33 cellular contexts compared by ENCODE assay signal in genomic region chr17:53818894-53819293, GRCh38. TPM values are rescaled to one million over a fixed set of nuclear protein-coding genes. Genes with fewer than 3 reads are reported as not detected.
"Had no signal": no experiment of that assay in that cellular context is flagged by ENCODE, and none has a peak within 500 bp of the region (broad histone marks: within the 10 kb centered on the region; RNA-seq: fewer than 3 reads in every experiment).

No MANE protein-coding gene starts in this region.

- H3K36me3 ChIP-seq: left ventricle myocardium inferior, ovary, spleen, tibial nerve, uterus had no signal

- H3K27ac ChIP-seq: left ventricle myocardium inferior, ovary, spleen, tibial nerve, uterus had no signal

- H3K4me3 Mint-ChIP-seq: immature natural killer cell; mesothelial cell of epicardium; naive B cell; natural killer cell; nephron progenitor cell; stimulated activated memory B cell treated with anti-CD40 and anti-IgM and Interleukin-4, amounts not matched to agents 10 μg/mL and 1 μg/mL and 100 μg/mL, for 72 hours; stimulated activated naive CD8-positive, alpha-beta T cell treated with anti-CD3 and anti-CD28 coated beads, Interleukin-15, amount 100 ng/mL, for 72 hours; type B pancreatic cell had no signal

- H3K27ac Mint-ChIP-seq: immature natural killer cell; mesothelial cell of epicardium; naive B cell; natural killer cell; nephron progenitor cell; progenitor cell of endocrine pancreas; stimulated activated memory B cell treated with anti-CD40 and anti-IgM and Interleukin-4, amounts not matched to agents 10 μg/mL and 1 μg/mL and 100 μg/mL, for 72 hours; stimulated activated naive CD8-positive, alpha-beta T cell treated with anti-CD3 and anti-CD28 coated beads, Interleukin-15, amount 100 ng/mL, for 72 hours; type B pancreatic cell had no signal

- H3K9me3 ChIP-seq: left ventricle myocardium inferior, ovary, tibial nerve, uterus had no signal

- H3K4me1 Mint-ChIP-seq: immature natural killer cell; naive B cell; natural killer cell; stimulated activated memory B cell treated with anti-CD40 and anti-IgM and Interleukin-4, amounts not matched to agents 10 μg/mL and 1 μg/mL and 100 μg/mL, for 72 hours; stimulated activated naive CD8-positive, alpha-beta T cell treated with anti-CD3 and anti-CD28 coated beads, Interleukin-15, amount 100 ng/mL, for 72 hours had no signal

- H3K36me3 Mint-ChIP-seq: immature natural killer cell; mesothelial cell of epicardium; naive B cell; natural killer cell; stimulated activated memory B cell treated with anti-CD40 and anti-IgM and Interleukin-4, amounts not matched to agents 10 μg/mL and 1 μg/mL and 100 μg/mL, for 72 hours; type B pancreatic cell had no signal

- DNase-seq: hypothalamus; immature natural killer cell; islet precursor cell; left ventricle myocardium inferior; mesendoderm; naive B cell; natural killer cell; nephron progenitor cell; ovary; retina; right cardiac atrium; small intestine; spleen; stimulated activated CD4-positive, alpha-beta T cell treated with anti-CD3 and anti-CD28 coated beads, Interleukin-4, amount 100 ng/mL, for 4 hours; stimulated activated CD8-positive, alpha-beta memory T cell treated with anti-CD3 and anti-CD28 coated beads, Interleukin-4, amount 100 ng/mL, for 48 hours; stimulated activated naive CD4-positive, alpha-beta T cell treated with Interleukin-2 at 50 U/mL for 16 hours; stimulated activated naive CD8-positive, alpha-beta T cell treated with anti-CD3 and anti-CD28 coated beads, Interleukin-15, amount 100 ng/mL, for 72 hours; substantia nigra; uterus had no signal

- H3K27me3 Mint-ChIP-seq: naive B cell; progenitor cell of endocrine pancreas; stimulated activated memory B cell treated with anti-CD40 and anti-IgM and Interleukin-4, amounts not matched to agents 10 μg/mL and 1 μg/mL and 100 μg/mL, for 72 hours; stimulated activated naive CD8-positive, alpha-beta T cell treated with anti-CD3 and anti-CD28 coated beads, Interleukin-15, amount 100 ng/mL, for 72 hours; type B pancreatic cell had no signal

- ATAC-seq: natural killer cell; right cardiac atrium; sciatic nerve; stimulated activated memory B cell treated with anti-CD40 and anti-IgM and Interleukin-4, amounts not matched to agents 10 μg/mL and 1 μg/mL and 100 μg/mL, for 72 hours; stimulated activated naive CD8-positive, alpha-beta T cell treated with anti-CD3 and anti-CD28 coated beads, Interleukin-15, amount 100 ng/mL, for 72 hours had no signal

- H3K4me3 ChIP-seq: left ventricle myocardium inferior, lung, ovary, spleen, tibial nerve, uterus had no signal

- H3K27me3 ChIP-seq: ovary, spleen, tibial nerve, uterus had no signal

- H3K9me3 Mint-ChIP-seq: mesothelial cell of epicardium, type B pancreatic cell had no signal

- H3K4me1 ChIP-seq: left ventricle myocardium inferior, spleen, tibial nerve, uterus had no signal

RNA-seq across cellular contexts. Expression of gene KIF2B, which starts 3.8 kb away (rescaled TPM):
- total RNA-seq: kidney epithelial cell, left ventricle myocardium inferior, lower leg skin, lung, mesothelial cell of epicardium, mononuclear cell, natural killer cell, omental fat pad, ovary, progenitor cell of endocrine pancreas, pulmonary artery endothelial cell, right cardiac atrium, sciatic nerve, spleen, temporal lobe, tibial nerve, ureter, uterus had no signal
- polyA plus RNA-seq: immature natural killer cell, lung, ovary, right cardiac atrium, small intestine, spleen had no signal
